In genomic region chr10:59851864-59852263, GRCh38 we compare ENCODE assay signal across 21 cellular contexts.
"Had no signal": no experiment of that assay in that cellular context is flagged by ENCODE, and none has a peak within 500 bp of the region (broad histone marks: within the 10 kb centered on the region; RNA-seq: fewer than 3 reads in every experiment).

No MANE protein-coding gene starts in this region.

- H3K9me3 ChIP-seq: heart left ventricle, mucosa of descending colon, ovary, suprapubic skin, tibial artery, upper lobe of left lung, uterus had no signal

- DNase-seq: dermis blood vessel endothelial cell; effector CD4-positive, alpha-beta T cell; heart left ventricle; hippocampal formation; kidney glomerular epithelial cell; mucosa of descending colon; natural killer cell; nucleus accumbens; ovary; right cardiac atrium; small intestine; stimulated activated CD4-positive, alpha-beta T cell treated with anti-CD3 and anti-CD28 coated beads, Interleukin-12 subunit alpha, Interleukin-12 subunit beta, amount 100 ng/mL, for 4 hours; stimulated activated naive CD8-positive, alpha-beta T cell treated with anti-CD3 and anti-CD28 coated beads, Interleukin-15, Interleukin-2, amounts not matched to agents 100 U/mL and 50 U/mL, for 24 hours; tibial artery; upper lobe of left lung; uterus had no signal

- H3K4me3 ChIP-seq: mucosa of descending colon, neural progenitor cell, ovary, suprapubic skin, tibial artery, upper lobe of left lung, uterus had no signal

- H3K4me3 Mint-ChIP-seq: natural killer cell, neural progenitor cell had no signal

- FAIRE-seq: colon, frontal cortex, small intestine had no signal

- ATAC-seq: heart left ventricle; mucosa of descending colon; natural killer cell; right cardiac atrium; stimulated activated naive CD8-positive, alpha-beta T cell treated with anti-CD3 and anti-CD28 coated beads, Interleukin-15, Interleukin-2, amounts not matched to agents 100 U/mL and 50 U/mL, for 24 hours had no signal

- H3K4me2 ChIP-seq: neural progenitor cell had no signal

- H3K27ac Mint-ChIP-seq: neural progenitor cell, progenitor cell of endocrine pancreas had no signal

- H3K36me3 Mint-ChIP-seq: natural killer cell had no signal

- H3K4me1 ChIP-seq: uterus had no signal

- H3K9me3 Mint-ChIP-seq: natural killer cell had no signal

- H3K27ac ChIP-seq: heart left ventricle, neural progenitor cell, ovary, suprapubic skin, upper lobe of left lung, uterus had no signal

- H3K27me3 Mint-ChIP-seq: progenitor cell of endocrine pancreas had no signal
